11 cellular contexts compared by ENCODE assay signal in the genomic region with DNA sequence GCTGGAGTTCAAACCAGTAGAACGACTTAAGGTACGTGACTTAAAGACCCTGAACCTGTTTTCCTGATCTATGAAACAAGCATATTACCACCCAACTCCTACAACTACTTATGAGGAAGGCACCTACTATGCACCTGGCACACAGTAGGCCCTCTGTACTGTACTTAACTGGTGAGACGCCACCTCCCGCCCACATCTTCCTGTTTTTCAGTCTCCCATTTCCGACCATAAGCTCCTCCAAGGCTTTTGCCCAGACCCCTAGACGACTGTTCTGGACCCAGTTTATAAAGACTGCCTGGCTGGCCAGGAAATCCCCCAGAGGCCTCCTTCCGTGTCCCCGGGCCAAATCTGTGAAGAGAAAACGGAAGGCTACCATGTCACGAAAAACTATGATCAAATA. TPM values are rescaled to one million over a fixed set of nuclear protein-coding genes. Genes with fewer than 3 reads are reported as not detected.
A peak's percentile ranks its signal among the peaks of the same experiment; 100 is the strongest.
DNase-seq lines count a peak whose midpoint lies in the region; ATAC-seq and TF ChIP-seq lines count a peak whose summit lies in the region.
"Had no signal": no experiment of that assay in that cellular context is flagged by ENCODE, and none has a peak within 500 bp of the region (broad histone marks: within the 10 kb centered on the region; RNA-seq: fewer than 3 reads in every experiment).

No MANE protein-coding gene starts in this region.

- peaks cover 77% of the 10 kb centered on the region for H3K27me3 Mint-ChIP-seq in endodermal cell (ENCODE audit: insufficient read depth)

- H2BK120ac ChIP-seq in neuronal stem cell (ENCODE audit: low read depth, low read length), result no peak overlapping the region

- H4K8ac ChIP-seq in neuronal stem cell (ENCODE audit: low read depth, low read length), result no peak overlapping the region

- H3K36me3 Mint-ChIP-seq in endodermal cell (ENCODE audit: low read depth), result no peaks in the 10 kb centered on the region

- no peak overlapping the region for H3K4ac ChIP-seq in neuronal stem cell (ENCODE audit: low read length)

- peak overlapping the region; percentile 53 for H3K4me3 Mint-ChIP-seq in endodermal cell

- no peak overlapping the region for H3K14ac ChIP-seq in neuronal stem cell (ENCODE audit: low read length)

- H3K4me2 ChIP-seq in neuronal stem cell (ENCODE audit: insufficient read depth, low read length, poor library complexity, severe bottlenecking), result no peak overlapping the region

- 83 to 93% methylated on average over 8 to 10 of the region's 10 CpGs for WGBS in endodermal cell (ENCODE audit: insufficient coverage in 1 of 2, insufficient read length in 1 of 2), 2 experiments
- WGBS in neuronal stem cell (ENCODE audit: extremely low coverage in 2 of 2, insufficient read length in 2 of 2, insufficient replicate concordance in 1 of 2), 2 donors, result no CpG with 5 or more reads among the region's 10 CpGs

- H3K18ac ChIP-seq in neuronal stem cell (ENCODE audit: low read length), result no peak overlapping the region

- peak; percentile 32 for DNase-seq in Daoy (ENCODE audit: low read depth)
- DNase-seq in MG63, result no peak
- DNase-seq in endodermal cell, result no peak
- DNase-seq in neuronal stem cell (ENCODE audit: low spot score), result no peak
- no peak for DNase-seq in cerebellar nuclear complex (lab: John Stamatoyannopoulos, UW)
- DNase-seq in OCI-M1 (lab: John Stamatoyannopoulos, UW), result no peak
- DNase-seq in NCI-H524 (lab: John Stamatoyannopoulos, UW), result no peak
- DNase-seq: gastrocnemius medialis, NCI-H1092 had no signal

- ATAC-seq in HG03457 (IDR thresholded peaks at IDR 0.05; ENCODE audit: unreplicated experiment), result no peak
- ATAC-seq: gastrocnemius medialis had no signal

- no peak overlapping the region for H2AFZ ChIP-seq in neuronal stem cell (ENCODE audit: low read length)

- no peak overlapping the region for H4K91ac ChIP-seq in neuronal stem cell (ENCODE audit: low read depth, low read length, poor library complexity)

- H2BK12ac ChIP-seq in neuronal stem cell (ENCODE audit: low read length), result no peak overlapping the region

- H3K4me1 ChIP-seq in endodermal cell (ENCODE audit: control insufficient read depth, insufficient read depth, low read length) (no peaks in the 10 kb centered on the region), neuronal stem cell (ENCODE audit: control insufficient read depth in 2 of 2, insufficient read depth in 1 of 2, low read depth in 1 of 2, low read length in 2 of 2) (no peaks in the 10 kb centered on the region)
- H3K4me1 ChIP-seq: parathyroid adenoma had no signal

- H3K27ac ChIP-seq in endodermal cell (ENCODE audit: low read depth, low read length) (no peak overlapping the region), neuronal stem cell (replicated peaks; ENCODE audit: low read length) (no peak overlapping the region)
- H3K27ac ChIP-seq: gastrocnemius medialis, parathyroid adenoma had no signal

- H3K9me3 ChIP-seq in MG63 (no peaks in the 10 kb centered on the region), endodermal cell (ENCODE audit: control insufficient read depth, low read length) (no peaks in the 10 kb centered on the region), neuronal stem cell (replicated peaks in 1 of 2; ENCODE audit: control insufficient read depth in 2 of 2, insufficient read depth in 1 of 2, low read depth in 1 of 2, low read length in 2 of 2) (no peaks in the 10 kb centered on the region)
- H3K9me3 ChIP-seq: gastrocnemius medialis had no signal

- no peaks in the 10 kb centered on the region for H3K36me3 ChIP-seq in MG63
- no peaks in the 10 kb centered on the region for H3K36me3 ChIP-seq in endodermal cell (ENCODE audit: control insufficient read depth, insufficient read depth, low read length)
- H3K36me3 ChIP-seq in neuronal stem cell (replicated peaks in 1 of 2; ENCODE audit: control insufficient read depth in 2 of 2, insufficient read depth in 2 of 2, low read length in 2 of 2), result no peaks in the 10 kb centered on the region
- H3K36me3 ChIP-seq: gastrocnemius medialis had no signal

- H3K23ac ChIP-seq in neuronal stem cell (ENCODE audit: low read depth, low read length, poor library complexity), result no peak overlapping the region

- TF ChIP-seq CTCF in endodermal cell (conservative IDR thresholded peaks at IDR 0.05), result no peak

- H2AK5ac ChIP-seq in neuronal stem cell (ENCODE audit: low read depth, low read length), result no peak overlapping the region

- no peak overlapping the region for H3K27ac Mint-ChIP-seq in endodermal cell

- no peak overlapping the region for H2BK15ac ChIP-seq in neuronal stem cell (ENCODE audit: low read length)

- H3K27me3 ChIP-seq in MG63, result peaks cover 14% of the 10 kb centered on the region
- peaks cover 87% of the 10 kb centered on the region for H3K27me3 ChIP-seq in endodermal cell (ENCODE audit: control insufficient read depth, insufficient read depth, low read length, poor library complexity, severe bottlenecking)
- peaks cover 2 to 96% (median 34%) of the 10 kb centered on the region in 3 experiments for H3K27me3 ChIP-seq in neuronal stem cell (ENCODE audit: control insufficient read depth in 3 of 3, insufficient read depth in 3 of 3, low read depth in 1 of 3, low read length in 3 of 3)

- H3K9ac ChIP-seq in endodermal cell (ENCODE audit: extremely low read depth, low read length, poor library complexity, severe bottlenecking) (no peak overlapping the region), neuronal stem cell (ENCODE audit: low read depth, low read length, poor library complexity) (peak overlapping the region; percentile 7)
- H3K9ac ChIP-seq: parathyroid adenoma had no signal

- H3K9me3 Mint-ChIP-seq in endodermal cell, result no peaks in the 10 kb centered on the region

- no peaks in the 10 kb centered on the region for H3K79me1 ChIP-seq in neuronal stem cell (ENCODE audit: low read depth, low read length)

- peaks cover 9% of the 10 kb centered on the region for H3K4me1 Mint-ChIP-seq in endodermal cell

- H2BK5ac ChIP-seq in neuronal stem cell (ENCODE audit: low read length), result no peak overlapping the region

- H3K4me3 ChIP-seq in MG63, result peak overlapping the region; percentile 53
- no peak overlapping the region for H3K4me3 ChIP-seq in endodermal cell (ENCODE audit: low read length)
- H3K4me3 ChIP-seq in neuronal stem cell (ENCODE audit: low read length in 2 of 2), result no peak overlapping the region

RNA-seq across cellular contexts. Expression of a gene that starts 1.5 kb away (rescaled TPM):
- 22.3 and 32.3 TPM in 2 replicates for total RNA-seq in Daoy (2014; rRNA removed; shearing (Covaris generic))
- total RNA-seq in MG63 (2014; rRNA removed; shearing (Covaris generic); ENCODE audit: low replicate concordance), result 3.9 and 6.3 TPM in 2 replicates
- 1 to 10 TPM; 1.4 TPM for total RNA-seq in endodermal cell
- 3.1 TPM for polyA plus RNA-seq in endodermal cell (2013, experiment 1 of 2)
- 2.3 TPM for polyA plus RNA-seq in endodermal cell (2013, experiment 2 of 2)
- 1.7 TPM for polyA plus RNA-seq in neuronal stem cell (2013, experiment 1 of 2)
- polyA plus RNA-seq in neuronal stem cell (2013, experiment 2 of 2), result 1.5 TPM
